In genomic region chr13:46082324-46082723, GRCh38 we compare ENCODE assay signal across 32 cellular contexts. TPM values are rescaled to one million over a fixed set of nuclear protein-coding genes. Genes with fewer than 3 reads are reported as not detected.
"Had no signal": no experiment of that assay in that cellular context is flagged by ENCODE, and none has a peak within 500 bp of the region (broad histone marks: within the 10 kb centered on the region; RNA-seq: fewer than 3 reads in every experiment).

No MANE protein-coding gene starts in this region.

- H3K27ac Mint-ChIP-seq: stimulated activated effector memory CD8-positive, alpha-beta T cell treated with anti-CD3 and anti-CD28 coated beads, Interleukin-12 subunit alpha, Interleukin-12 subunit beta, amount 100 ng/mL, for 72 hours; stimulated activated memory B cell treated with anti-CD40 and anti-IgM and Interleukin-4, amounts not matched to agents 10 μg/mL and 1 μg/mL and 100 μg/mL, for 72 hours; stimulated activated naive B cell treated with anti-CD40 and anti-IgM and Interleukin-4, amounts not matched to agents 10 μg/mL and 1 μg/mL and 100 μg/mL, for 72 hours; stimulated activated naive CD8-positive, alpha-beta T cell treated with anti-CD3 and anti-CD28 coated beads, Interleukin-15, amount 100 ng/mL, for 72 hours; stimulated activated naive CD8-positive, alpha-beta T cell treated with anti-CD3 and anti-CD28 coated beads, Interleukin-15, Interleukin-2, amounts not matched to agents 100 ng/mL and 50 ng/mL, for 24 hours; type B pancreatic cell had no signal

- H3K27me3 ChIP-seq: suprapubic skin, testis, thyroid gland, tibial artery, tibial nerve, transverse colon, upper lobe of left lung, upper lobe of right lung, uterus, vagina had no signal

- H3K36me3 ChIP-seq: stomach, suprapubic skin, thoracic aorta, thyroid gland, tibial artery, tibial nerve, transverse colon, upper lobe of left lung, upper lobe of right lung, uterus, vagina had no signal

- H3K36me3 Mint-ChIP-seq: stimulated activated effector memory CD8-positive, alpha-beta T cell treated with anti-CD3 and anti-CD28 coated beads, Interleukin-12 subunit alpha, Interleukin-12 subunit beta, amount 100 ng/mL, for 72 hours; stimulated activated memory B cell treated with anti-CD40 and anti-IgM and Interleukin-4, amounts not matched to agents 10 μg/mL and 1 μg/mL and 100 μg/mL, for 72 hours; stimulated activated naive B cell treated with anti-CD40 and anti-IgM and Interleukin-4, amounts not matched to agents 10 μg/mL and 1 μg/mL and 100 μg/mL, for 72 hours; type B pancreatic cell had no signal

- H3K4me3 ChIP-seq: stomach, suprapubic skin, testis, thoracic aorta, thyroid gland, tibial artery, tibial nerve, transverse colon, upper lobe of left lung, upper lobe of right lung, uterus, vagina had no signal

- H3K4me3 Mint-ChIP-seq: stimulated activated effector memory CD8-positive, alpha-beta T cell treated with anti-CD3 and anti-CD28 coated beads, Interleukin-12 subunit alpha, Interleukin-12 subunit beta, amount 100 ng/mL, for 72 hours; stimulated activated memory B cell treated with anti-CD40 and anti-IgM and Interleukin-4, amounts not matched to agents 10 μg/mL and 1 μg/mL and 100 μg/mL, for 72 hours; stimulated activated naive B cell treated with anti-CD40 and anti-IgM and Interleukin-4, amounts not matched to agents 10 μg/mL and 1 μg/mL and 100 μg/mL, for 72 hours; stimulated activated naive CD8-positive, alpha-beta T cell treated with anti-CD3 and anti-CD28 coated beads, Interleukin-15, amount 100 ng/mL, for 72 hours; stimulated activated naive CD8-positive, alpha-beta T cell treated with anti-CD3 and anti-CD28 coated beads, Interleukin-15, Interleukin-2, amounts not matched to agents 100 ng/mL and 50 ng/mL, for 24 hours; type B pancreatic cell had no signal

- H3K4me1 Mint-ChIP-seq: stimulated activated memory B cell treated with anti-CD40 and anti-IgM and Interleukin-4, amounts not matched to agents 10 μg/mL and 1 μg/mL and 100 μg/mL, for 72 hours; stimulated activated naive B cell treated with anti-CD40 and anti-IgM and Interleukin-4, amounts not matched to agents 10 μg/mL and 1 μg/mL and 100 μg/mL, for 72 hours had no signal

- H3K27me3 Mint-ChIP-seq: stimulated activated memory B cell treated with anti-CD40 and anti-IgM and Interleukin-4, amounts not matched to agents 10 μg/mL and 1 μg/mL and 100 μg/mL, for 72 hours; stimulated activated naive B cell treated with anti-CD40 and anti-IgM and Interleukin-4, amounts not matched to agents 10 μg/mL and 1 μg/mL and 100 μg/mL, for 72 hours; stimulated activated naive CD8-positive, alpha-beta T cell treated with anti-CD3 and anti-CD28 coated beads, Interleukin-15, amount 100 ng/mL, for 72 hours; stimulated activated naive CD8-positive, alpha-beta T cell treated with anti-CD3 and anti-CD28 coated beads, Interleukin-15, Interleukin-2, amounts not matched to agents 100 ng/mL and 50 ng/mL, for 24 hours had no signal

- DNase-seq: stimulated activated CD4-positive, alpha-beta T cell treated with anti-CD3 and anti-CD28 coated beads, Interleukin-2, amount 100 ng/mL, for 48 hours; stimulated activated CD4-positive, alpha-beta T cell treated with anti-CD3 and anti-CD28 coated beads, Interleukin-4, amount 100 ng/mL, for 1 hour; stimulated activated CD4-positive, alpha-beta T cell treated with anti-CD3 and anti-CD28 coated beads, Interleukin-4, amount 100 ng/mL, for 24 hours; stimulated activated CD4-positive, alpha-beta T cell treated with anti-CD3 and anti-CD28 coated beads, Interleukin-4, amount 100 ng/mL, for 4 hours; stimulated activated CD8-positive, alpha-beta memory T cell treated with anti-CD3 and anti-CD28 coated beads, Interleukin-4, amount 100 ng/mL, for 48 hours; stimulated activated naive B cell treated with anti-CD40 and anti-IgM and Interleukin-4, amounts not matched to agents 10 μg/mL and 1 μg/mL and 100 μg/mL, for 72 hours; stimulated activated naive CD4-positive, alpha-beta T cell; stimulated activated naive CD4-positive, alpha-beta T cell treated with Interleukin-2 at 50 U/mL for 16 hours; stimulated activated naive CD8-positive, alpha-beta T cell treated with anti-CD3 and anti-CD28 coated beads, Interleukin-15, amount 100 ng/mL, for 72 hours; stimulated activated naive CD8-positive, alpha-beta T cell treated with anti-CD3 and anti-CD28 coated beads, Interleukin-15, Interleukin-2, amounts not matched to agents 100 U/mL and 50 U/mL, for 24 hours; stomach; substantia nigra; testis; thyroid gland; tibial artery; transverse colon; trophoblast cell; upper lobe of left lung; upper lobe of right lung; uterus had no signal

- H3K9me3 Mint-ChIP-seq: stimulated activated effector memory CD8-positive, alpha-beta T cell treated with anti-CD3 and anti-CD28 coated beads, Interleukin-12 subunit alpha, Interleukin-12 subunit beta, amount 100 ng/mL, for 72 hours; stimulated activated memory B cell treated with anti-CD40 and anti-IgM and Interleukin-4, amounts not matched to agents 10 μg/mL and 1 μg/mL and 100 μg/mL, for 72 hours; stimulated activated naive B cell treated with anti-CD40 and anti-IgM and Interleukin-4, amounts not matched to agents 10 μg/mL and 1 μg/mL and 100 μg/mL, for 72 hours; stimulated activated naive CD8-positive, alpha-beta T cell treated with anti-CD3 and anti-CD28 coated beads, Interleukin-15, Interleukin-2, amounts not matched to agents 100 ng/mL and 50 ng/mL, for 24 hours; type B pancreatic cell had no signal

- FAIRE-seq: urothelium cell line had no signal

RNA-seq across cellular contexts. Expression of gene CPB2, which starts 22.5 kb away (rescaled TPM):
- total RNA-seq: temporal lobe, testis, thoracic aorta, tibial nerve, transverse colon, ureter, urinary bladder, vagina had no signal
